Comparison of ENCODE assay signal across 8 cellular contexts in the genomic region with DNA sequence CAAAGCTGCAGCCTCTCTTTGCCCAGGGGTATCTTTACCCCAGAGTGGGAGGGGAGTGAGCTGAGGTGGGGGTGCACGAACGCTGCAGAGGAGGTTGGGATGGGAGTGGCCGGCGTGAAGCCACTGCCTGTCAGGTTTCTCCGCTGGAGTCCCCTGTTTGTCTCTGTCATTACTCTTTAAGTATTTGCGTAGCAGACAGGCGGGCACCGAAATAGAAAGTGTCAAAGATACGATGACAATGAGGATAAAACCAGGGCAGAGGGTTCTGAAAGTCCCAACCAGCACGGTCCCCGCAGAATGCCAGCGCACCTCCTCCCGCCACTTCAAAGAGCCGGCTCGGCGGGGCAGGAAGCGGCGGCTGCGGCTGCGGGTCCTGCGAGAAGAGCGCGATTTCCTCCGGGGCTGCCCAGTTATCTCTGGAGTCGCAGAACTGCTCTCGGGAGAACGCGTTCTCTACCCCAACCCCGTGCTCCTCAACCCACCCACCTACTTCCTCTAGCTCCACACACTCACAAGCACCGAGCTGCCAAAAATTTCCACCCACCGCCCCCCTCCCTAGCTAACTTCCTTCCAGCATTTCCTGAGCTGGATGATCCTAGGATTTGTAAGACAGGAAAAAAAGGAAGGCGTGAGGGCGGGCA. TPM values are rescaled to one million over a fixed set of nuclear protein-coding genes. Genes with fewer than 3 reads are reported as not detected.
DNase-seq lines count a peak whose midpoint lies in the region; ATAC-seq and TF ChIP-seq lines count a peak whose summit lies in the region.

A gene with protein sequence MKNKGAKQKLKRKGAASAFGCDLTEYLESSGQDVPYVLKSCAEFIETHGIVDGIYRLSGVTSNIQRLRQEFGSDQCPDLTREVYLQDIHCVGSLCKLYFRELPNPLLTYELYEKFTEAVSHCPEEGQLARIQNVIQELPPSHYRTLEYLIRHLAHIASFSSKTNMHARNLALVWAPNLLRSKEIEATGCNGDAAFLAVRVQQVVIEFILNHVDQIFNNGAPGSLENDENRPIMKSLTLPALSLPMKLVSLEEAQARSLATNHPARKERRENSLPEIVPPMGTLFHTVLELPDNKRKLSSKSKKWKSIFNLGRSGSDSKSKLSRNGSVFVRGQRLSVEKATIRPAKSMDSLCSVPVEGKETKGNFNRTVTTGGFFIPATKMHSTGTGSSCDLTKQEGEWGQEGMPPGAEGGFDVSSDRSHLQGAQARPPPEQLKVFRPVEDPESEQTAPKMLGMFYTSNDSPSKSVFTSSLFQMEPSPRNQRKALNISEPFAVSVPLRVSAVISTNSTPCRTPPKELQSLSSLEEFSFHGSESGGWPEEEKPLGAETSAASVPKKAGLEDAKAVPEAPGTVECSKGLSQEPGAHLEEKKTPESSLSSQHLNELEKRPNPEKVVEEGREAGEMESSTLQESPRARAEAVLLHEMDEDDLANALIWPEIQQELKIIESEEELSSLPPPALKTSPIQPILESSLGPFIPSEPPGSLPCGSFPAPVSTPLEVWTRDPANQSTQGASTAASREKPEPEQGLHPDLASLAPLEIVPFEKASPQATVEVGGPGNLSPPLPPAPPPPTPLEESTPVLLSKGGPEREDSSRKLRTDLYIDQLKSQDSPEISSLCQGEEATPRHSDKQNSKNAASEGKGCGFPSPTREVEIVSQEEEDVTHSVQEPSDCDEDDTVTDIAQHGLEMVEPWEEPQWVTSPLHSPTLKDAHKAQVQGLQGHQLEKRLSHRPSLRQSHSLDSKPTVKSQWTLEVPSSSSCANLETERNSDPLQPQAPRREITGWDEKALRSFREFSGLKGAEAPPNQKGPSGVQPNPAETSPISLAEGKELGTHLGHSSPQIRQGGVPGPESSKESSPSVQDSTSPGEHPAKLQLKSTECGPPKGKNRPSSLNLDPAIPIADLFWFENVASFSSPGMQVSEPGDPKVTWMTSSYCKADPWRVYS (N-terminal part only) (plus strand): TSS at position 623 of the 641 bp plus-strand sequence. CDS start 522 bp downstream, outside the sequence.

- in situ Hi-C loops in Panc1 (cut with HindIII; ENCODE audit: low pct_unique_long_range_greater_than_20kb, low sequenced_read_pairs): no loop called here

- TF ChIP-seq CTCF in Panc1 (IDR thresholded peaks at IDR 0.05) (no peak), fibroblast of mammary gland (conservative IDR thresholded peaks at IDR 0.05; ENCODE audit: control insufficient read depth, insufficient read depth, low read depth, low read length) (no peak), nephron progenitor cell (IDR thresholded peaks at IDR 0.05) (no peak)

- DNase-seq in AG20443 (ENCODE audit: low spot score): peak; percentile 67
- DNase-seq in Panc1 (ENCODE audit: low read depth, low spot score): no peak
- peak; percentile 82 for DNase-seq in activated T-helper 1 cell treated with anti-CD3 and anti-CD28 coated beads, Interleukin-12 subunit alpha, Interleukin-12 subunit beta, Interleukin-2, Interleukin-4 antibody, amounts not matched to agents 30 ng/mL and 10 ng/mL and 1 ng/mL, durations not matched to agents 14 hours and 24 hours and 36 hours (ENCODE audit: low spot score)
- peak; percentile 78 for DNase-seq in fibroblast of mammary gland (ENCODE audit: low read depth)
- DNase-seq in nephron progenitor cell: peak; percentile 67

- peak within 1 kb of the TSS; percentile 78 for H3K27ac Mint-ChIP-seq in activated T-helper 1 cell treated with anti-CD3 and anti-CD28 coated beads, Interleukin-12 subunit alpha, Interleukin-12 subunit beta, Interleukin-2, Interleukin-4 antibody, amounts not matched to agents 30 ng/mL and 10 ng/mL and 1 ng/mL, durations not matched to agents 14 hours and 24 hours and 36 hours
- H3K27ac Mint-ChIP-seq in nephron progenitor cell: peak within 1 kb of the TSS; percentile 81
- H3K27ac Mint-ChIP-seq in stimulated activated naive CD8-positive, alpha-beta T cell treated with anti-CD3 and anti-CD28 coated beads, Interleukin-15, Interleukin-2, amounts not matched to agents 100 ng/mL and 50 ng/mL, for 24 hours: peak within 1 kb of the TSS; percentile 96

- H3K9me3 Mint-ChIP-seq in activated T-helper 1 cell treated with anti-CD3 and anti-CD28 coated beads, Interleukin-12 subunit alpha, Interleukin-12 subunit beta, Interleukin-2, Interleukin-4 antibody, amounts not matched to agents 30 ng/mL and 10 ng/mL and 1 ng/mL, durations not matched to agents 14 hours and 24 hours and 36 hours: peaks cover under 1% of the 10 kb centered on the region
- no peaks in the 10 kb centered on the region for H3K9me3 Mint-ChIP-seq in nephron progenitor cell
- no peaks in the 10 kb centered on the region for H3K9me3 Mint-ChIP-seq in stimulated activated naive CD8-positive, alpha-beta T cell treated with anti-CD3 and anti-CD28 coated beads, Interleukin-15, Interleukin-2, amounts not matched to agents 100 ng/mL and 50 ng/mL, for 24 hours

- no peaks in the 10 kb centered on the region for H3K36me3 ChIP-seq in Panc1 (ENCODE audit: control insufficient read depth, insufficient read depth, low read length)

- intact Hi-C loops in Panc1 (cut with micrococcal nuclease; ENCODE audit: unreplicated experiment): no loop called here
- intact Hi-C loops in activated T-helper 1 cell treated with anti-CD3 and anti-CD28 coated beads, Interleukin-12 subunit alpha, Interleukin-12 subunit beta, Interleukin-2, Interleukin-4 antibody, amounts not matched to agents 30 ng/mL and 10 ng/mL and 1 ng/mL, durations not matched to agents 14 hours and 24 hours and 36 hours (cut with micrococcal nuclease): loop anchor here (1.0 to 5.0 kb wide), 11 partner anchors 19 to 1053 kb away; a partner anchor contains a TSS

- H3K9me3 ChIP-seq in Panc1 (ENCODE audit: control insufficient read depth, insufficient read depth, low read depth, low read length): no peaks in the 10 kb centered on the region

- peaks cover 15% of the 10 kb centered on the region for H3K36me3 Mint-ChIP-seq in activated T-helper 1 cell treated with anti-CD3 and anti-CD28 coated beads, Interleukin-12 subunit alpha, Interleukin-12 subunit beta, Interleukin-2, Interleukin-4 antibody, amounts not matched to agents 30 ng/mL and 10 ng/mL and 1 ng/mL, durations not matched to agents 14 hours and 24 hours and 36 hours (ENCODE audit: low read depth)
- no peaks in the 10 kb centered on the region for H3K36me3 Mint-ChIP-seq in nephron progenitor cell (ENCODE audit: low read depth)
- H3K36me3 Mint-ChIP-seq in stimulated activated naive CD8-positive, alpha-beta T cell treated with anti-CD3 and anti-CD28 coated beads, Interleukin-15, Interleukin-2, amounts not matched to agents 100 ng/mL and 50 ng/mL, for 24 hours (ENCODE audit: low read depth): peaks cover 21% of the 10 kb centered on the region

- POLR2A ChIA-PET in Panc1 (lab: Charles Lee): interaction anchor here (1.0 kb wide), 1 partner anchor 9 kb away, joined by 5 read pairs; no protein-coding TSS in a partner anchor

- H3K4me3 ChIP-seq in Panc1 (ENCODE audit: low read depth in 2 of 2, low read length in 2 of 2): peak within 1 kb of the TSS; percentile 70 to 87
- peak within 1 kb of the TSS; percentile 65 for H3K4me3 ChIP-seq in fibroblast of mammary gland (ENCODE audit: control insufficient read depth, low read depth, low read length)

- H3K27me3 Mint-ChIP-seq in activated T-helper 1 cell treated with anti-CD3 and anti-CD28 coated beads, Interleukin-12 subunit alpha, Interleukin-12 subunit beta, Interleukin-2, Interleukin-4 antibody, amounts not matched to agents 30 ng/mL and 10 ng/mL and 1 ng/mL, durations not matched to agents 14 hours and 24 hours and 36 hours (ENCODE audit: insufficient read depth): peaks cover 42% of the 10 kb centered on the region
- H3K27me3 Mint-ChIP-seq in nephron progenitor cell (ENCODE audit: low read depth, poor library complexity): peaks cover 13% of the 10 kb centered on the region
- no peaks in the 10 kb centered on the region for H3K27me3 Mint-ChIP-seq in stimulated activated naive CD8-positive, alpha-beta T cell treated with anti-CD3 and anti-CD28 coated beads, Interleukin-15, Interleukin-2, amounts not matched to agents 100 ng/mL and 50 ng/mL, for 24 hours

- CTCF ChIA-PET in Panc1 (lab: Charles Lee): no interaction called here

- H3K4me3 Mint-ChIP-seq in activated T-helper 1 cell treated with anti-CD3 and anti-CD28 coated beads, Interleukin-12 subunit alpha, Interleukin-12 subunit beta, Interleukin-2, Interleukin-4 antibody, amounts not matched to agents 30 ng/mL and 10 ng/mL and 1 ng/mL, durations not matched to agents 14 hours and 24 hours and 36 hours: peak within 1 kb of the TSS; percentile 85
- H3K4me3 Mint-ChIP-seq in nephron progenitor cell: peak within 1 kb of the TSS; percentile 87
- peak within 1 kb of the TSS; percentile 88 for H3K4me3 Mint-ChIP-seq in stimulated activated naive CD8-positive, alpha-beta T cell treated with anti-CD3 and anti-CD28 coated beads, Interleukin-15, Interleukin-2, amounts not matched to agents 100 ng/mL and 50 ng/mL, for 24 hours

- H3K4me1 Mint-ChIP-seq in activated T-helper 1 cell treated with anti-CD3 and anti-CD28 coated beads, Interleukin-12 subunit alpha, Interleukin-12 subunit beta, Interleukin-2, Interleukin-4 antibody, amounts not matched to agents 30 ng/mL and 10 ng/mL and 1 ng/mL, durations not matched to agents 14 hours and 24 hours and 36 hours (ENCODE audit: low read depth): peaks cover 55% of the 10 kb centered on the region
- H3K4me1 Mint-ChIP-seq in nephron progenitor cell: peaks cover 63% of the 10 kb centered on the region
- peaks cover 51% of the 10 kb centered on the region for H3K4me1 Mint-ChIP-seq in stimulated activated naive CD8-positive, alpha-beta T cell treated with anti-CD3 and anti-CD28 coated beads, Interleukin-15, Interleukin-2, amounts not matched to agents 100 ng/mL and 50 ng/mL, for 24 hours (ENCODE audit: low read depth)

- no peaks in the 10 kb centered on the region for H3K27me3 ChIP-seq in Panc1 (ENCODE audit: control insufficient read depth, insufficient read depth, low read length)

- peak within 1 kb of the TSS; percentile 77 for H3K27ac ChIP-seq in Panc1 (ENCODE audit: low read length)

- peaks cover 21% of the 10 kb centered on the region for H3K4me1 ChIP-seq in Panc1 (ENCODE audit: control insufficient read depth, insufficient read depth, low read length)

- no TSS peak for BruUV-seq in Panc1 (replicated peaks; lab: Mats Ljungman, UMichigan)

- ATAC-seq in GM18870 (IDR thresholded peaks at IDR 0.05; ENCODE audit: unreplicated experiment) (peak; percentile 51), HG03097 (IDR thresholded peaks at IDR 0.05; ENCODE audit: low FRiP score, unreplicated experiment) (peak; percentile 41), Panc1 (peak; percentile 79)

RNA-seq across cellular contexts. Expression of the gene that starts here (rescaled TPM):
- 7.6 TPM for total RNA-seq in Panc1 (2021; ENCODE audit: unreplicated experiment)
- polyA plus RNA-seq in Panc1 (2012; ENCODE audit: insufficient read length): 2.8 TPM
- total RNA-seq in activated T-helper 1 cell treated with anti-CD3 and anti-CD28 coated beads, Interleukin-12 subunit alpha, Interleukin-12 subunit beta, Interleukin-2, Interleukin-4 antibody, amounts not matched to agents 30 ng/mL and 10 ng/mL and 1 ng/mL, durations not matched to agents 14 hours and 24 hours and 36 hours: 7.5 and 8.0 TPM in 2 replicates
